Comparison of ENCODE assay signal across 8 cellular contexts in the genomic region with DNA sequence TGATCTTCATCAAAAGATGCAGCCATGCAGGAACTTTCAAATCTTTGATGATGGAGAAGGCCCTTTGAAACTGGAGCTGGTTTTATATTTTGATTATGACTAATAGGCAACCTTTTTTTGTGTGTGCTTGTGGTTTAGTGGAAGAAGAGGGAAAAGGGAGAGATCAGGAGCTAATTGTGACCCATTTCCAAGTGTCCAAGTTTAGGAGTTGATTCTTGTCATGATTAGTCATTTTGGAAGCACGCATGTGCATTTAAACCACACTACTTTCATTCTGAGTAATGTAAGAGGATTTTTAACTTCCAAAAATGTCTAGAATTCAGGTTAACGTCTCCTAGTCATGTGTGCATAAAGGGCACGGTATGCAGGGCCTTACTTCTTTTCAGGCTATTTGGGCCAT. TPM values are rescaled to one million over a fixed set of nuclear protein-coding genes. Genes with fewer than 3 reads are reported as not detected.
A peak's percentile ranks its signal among the peaks of the same experiment; 100 is the strongest.
DNase-seq lines count a peak whose midpoint lies in the region; TF ChIP-seq lines count a peak whose summit lies in the region.

No MANE protein-coding gene starts in this region.

- no peak overlapping the region; the same call in 1 of the 2 replicates for H3K4me3 ChIP-seq in GM06990 (replicated peaks; ENCODE audit: low read depth, low read length)
- peak overlapping the region; percentile 83 to 95 (median 90) for H3K4me3 ChIP-seq in esophagus muscularis mucosa
- H3K4me3 ChIP-seq in skeletal muscle tissue (ENCODE audit: low read length in 3 of 3): peak overlapping the region in 2 of 3 donors; percentile 35 to 52

- intact Hi-C loops in esophagus muscularis mucosa (cut with DNase I): loop anchor here (2.0 kb wide), 1 partner anchor 25 kb away; no protein-coding TSS in a partner anchor

- TF ChIP-seq EP300 in esophagus muscularis mucosa (IDR thresholded peaks at IDR 0.05): no peak

- peaks cover 9% of the 10 kb centered on the region for H3K36me3 ChIP-seq in GM06990 (ENCODE audit: control insufficient read depth, insufficient read depth, low read length)
- H3K36me3 ChIP-seq in esophagus muscularis mucosa: peaks cover 4 to 34% (median 20%) of the 10 kb centered on the region in 4 donors
- peaks cover 11 to 16% (median 14%) of the 10 kb centered on the region in 3 donors for H3K36me3 ChIP-seq in skeletal muscle tissue (ENCODE audit: control insufficient read depth in 3 of 3, insufficient read depth in 3 of 3, low read length in 3 of 3)

- H3K9me3 ChIP-seq in esophagus muscularis mucosa: no peaks in the 10 kb centered on the region
- H3K9me3 ChIP-seq in skeletal muscle tissue (ENCODE audit: control insufficient read depth in 3 of 3, low read length in 3 of 3): no peaks in the 10 kb centered on the region

- TF ChIP-seq POLR2A in esophagus muscularis mucosa (IDR thresholded peaks at IDR 0.05; ENCODE audit: low read depth): no peak

- peak overlapping the region in 2 of 3 donors; percentile 1 to 86 for H3K9ac ChIP-seq in skeletal muscle tissue (ENCODE audit: low read depth in 1 of 3, low read length in 3 of 3)

- 13% methylated on average over 3 of the region's 3 CpGs for WGBS in esophagus muscularis mucosa

- TF ChIP-seq CTCF in GM06990 (IDR thresholded peaks at IDR 0.05; ENCODE audit: insufficient read depth, low read length, poor library complexity, severe bottlenecking) (no peak), RWPE1 (conservative IDR thresholded peaks at IDR 0.05; ENCODE audit: low read depth) (no peak), esophagus muscularis mucosa (IDR thresholded peaks at IDR 0.05) (no peak)

- CTCF ChIA-PET in RWPE1 (lab: Yijun Ruan, JAX): no interaction called here

- no peaks in the 10 kb centered on the region for H3K27me3 ChIP-seq in GM06990 (replicated peaks; ENCODE audit: control insufficient read depth, insufficient read depth, low read length)
- no peaks in the 10 kb centered on the region for H3K27me3 ChIP-seq in esophagus muscularis mucosa
- H3K27me3 ChIP-seq in skeletal muscle tissue (ENCODE audit: control insufficient read depth in 3 of 3, insufficient read depth in 3 of 3, low read length in 3 of 3): no peaks in the 10 kb centered on the region

- H3K27ac ChIP-seq in RWPE1 (no peak overlapping the region), esophagus muscularis mucosa (replicated peaks in 1 of 4) (peak overlapping the region; percentile 98 to 100 (median 99)), skeletal muscle tissue (ENCODE audit: low read depth, low read length) (peak overlapping the region; percentile 56)

- H3K4me1 ChIP-seq in esophagus muscularis mucosa: peaks cover 51 to 64% (median 61%) of the 10 kb centered on the region in 4 donors
- peaks cover 48 to 63% (median 49%) of the 10 kb centered on the region in 3 donors for H3K4me1 ChIP-seq in skeletal muscle tissue (ENCODE audit: control insufficient read depth in 3 of 3, insufficient read depth in 3 of 3, low read length in 3 of 3)

- POLR2A ChIA-PET in RWPE1 (lab: Yijun Ruan, JAX; ENCODE audit: low non-redundant PET): interaction anchor here (0.7 kb wide), 1 partner anchor 153 kb away, joined by 4 read pairs; no protein-coding TSS in a partner anchor

- DNase-seq in GM06990 (ENCODE audit: extremely low read depth, insufficient read length) (peak; percentile 59), RWPE1 (ENCODE audit: low spot score) (peak; percentile 65), esophagus muscularis mucosa (ENCODE audit: extremely low spot score) (no peak), cerebellar cortex (ENCODE audit: low spot score) (no peak), NCI-H69 (lab: John Stamatoyannopoulos, UW) (no peak), NCI-H146 (lab: John Stamatoyannopoulos, UW) (no peak)
- no peak for DNase-seq in stimulated activated CD4-positive, alpha-beta T cell treated with anti-CD3 and anti-CD28 coated beads, Interleukin-4, amount 100 ng/mL, for 1 hour

RNA-seq across cellular contexts. Expression of gene FOXO3, which starts 3.5 kb away (rescaled TPM):
- total RNA-seq in esophagus muscularis mucosa (100 to 1,000 TPM in 3 of 4 donors, 10 to 100 TPM in 1; 92.2 to 154 (median 122) TPM), skeletal muscle tissue (30.8 TPM)

Comparison
In these comparisons a context has a peak if more than half of its experiments do, and no peak if none do; other contexts are left out.
1. DNase-seq: peak in GM06990 (single experiment) and RWPE1 (single experiment); none in esophagus muscularis mucosa (single experiment), cerebellar cortex (single experiment), NCI-H69 (single experiment), NCI-H146 (single experiment) and stimulated activated CD4-positive, alpha-beta T cell treated with anti-CD3 and anti-CD28 coated beads, Interleukin-4, amount 100 ng/mL, for 1 hour (single experiment).